In genomic region chr1:5915587-5916571, GRCh38 we compare ENCODE assay signal across 9 cellular contexts.
DNase-seq lines count a peak whose midpoint lies in the region; ATAC-seq and TF ChIP-seq lines count a peak whose summit lies in the region.
"Had no signal": no experiment of that assay in that cellular context is flagged by ENCODE, and none has a peak within 500 bp of the region (broad histone marks: within the 10 kb centered on the region; RNA-seq: fewer than 3 reads in every experiment).

No MANE protein-coding gene starts in this region.

- H3K27ac ChIP-seq in CD4-positive, CD25-positive, alpha-beta regulatory T cell (ENCODE audit: insufficient read depth, low read length, poor library complexity, severe bottlenecking) = no peak overlapping the region
- no peak overlapping the region for H3K27ac ChIP-seq in GM23338 (ENCODE audit: low read depth)
- no peak overlapping the region for H3K27ac ChIP-seq in SK-N-MC
- H3K27ac ChIP-seq: SJSA1 had no signal

- DNase-seq in CD4-positive, CD25-positive, alpha-beta regulatory T cell = peak in 2 of 3 donors; percentile 35 to 45
- DNase-seq in GM23338 (ENCODE audit: low spot score) (peak; percentile 61), SK-N-MC (ENCODE audit: low read depth, low spot score) (peak; percentile 10), cerebellum (ENCODE audit: low spot score) (peak; percentile 47), left kidney (ENCODE audit: low read depth, low spot score) (peak; percentile 59), stromal cell of bone marrow (ENCODE audit: low read depth) (peak; percentile 44), islet precursor cell (no peak)

- peaks cover 3 to 12% (median 11%) of the 10 kb centered on the region in 4 donors for H3K4me1 Mint-ChIP-seq in CD4-positive, CD25-positive, alpha-beta regulatory T cell
- peaks cover 17% of the 10 kb centered on the region for H3K4me1 Mint-ChIP-seq in GM23338

- no peaks in the 10 kb centered on the region for H3K79me2 ChIP-seq in GM23338 (replicated peaks; ENCODE audit: insufficient read depth)

- no peaks in the 10 kb centered on the region for H4K20me1 ChIP-seq in GM23338 (replicated peaks; ENCODE audit: insufficient read depth)

- no peak overlapping the region for H3K9ac ChIP-seq in SK-N-MC (ENCODE audit: insufficient read length)

- no peaks in the 10 kb centered on the region for H3K9me3 Mint-ChIP-seq in CD4-positive, CD25-positive, alpha-beta regulatory T cell
- H3K9me3 Mint-ChIP-seq in GM23338 = no peaks in the 10 kb centered on the region

- no peaks in the 10 kb centered on the region for H3K9me2 ChIP-seq in GM23338 (ENCODE audit: insufficient read depth)

- H3K9me3 ChIP-seq in CD4-positive, CD25-positive, alpha-beta regulatory T cell (ENCODE audit: control insufficient read depth in 2 of 2, low read length in 2 of 2) = no peaks in the 10 kb centered on the region
- no peaks in the 10 kb centered on the region for H3K9me3 ChIP-seq in SK-N-MC (ENCODE audit: low read depth, low read length)
- H3K9me3 ChIP-seq: SJSA1 had no signal

- H3K36me3 Mint-ChIP-seq in CD4-positive, CD25-positive, alpha-beta regulatory T cell = peaks cover 4% of the 10 kb centered on the region
- H3K36me3 Mint-ChIP-seq in GM23338 (ENCODE audit: low read depth) = no peaks in the 10 kb centered on the region

- no peaks in the 10 kb centered on the region for H3K27me3 ChIP-seq in CD4-positive, CD25-positive, alpha-beta regulatory T cell (ENCODE audit: control insufficient read depth, insufficient read depth, low read length)
- no peaks in the 10 kb centered on the region for H3K27me3 ChIP-seq in GM23338 (ENCODE audit: insufficient read depth)
- H3K27me3 ChIP-seq: SJSA1 had no signal

- H3K27ac Mint-ChIP-seq in CD4-positive, CD25-positive, alpha-beta regulatory T cell = peak overlapping the region; percentile 5 to 70 (median 34)
- peak overlapping the region; percentile 26; the same call in 1 of the 2 replicates for H3K27ac Mint-ChIP-seq in GM23338

- no peak overlapping the region for H3K4me3 ChIP-seq in CD4-positive, CD25-positive, alpha-beta regulatory T cell (ENCODE audit: low read depth, low read length)
- H3K4me3 ChIP-seq in GM23338 (no peak overlapping the region), SK-N-MC (no peak overlapping the region)
- H3K4me3 ChIP-seq: SJSA1 had no signal

- H3K4me3 Mint-ChIP-seq in CD4-positive, CD25-positive, alpha-beta regulatory T cell = no peak overlapping the region
- H3K4me3 Mint-ChIP-seq in GM23338 = no peak overlapping the region

- ATAC-seq in CD4-positive, CD25-positive, alpha-beta regulatory T cell (ENCODE audit: low read depth in 2 of 2) = peak; percentile 34 to 46
- ATAC-seq in GM23338 (peak; percentile 69), HG03354 (IDR thresholded peaks at IDR 0.05; ENCODE audit: poor library complexity, severe bottlenecking, unreplicated experiment) (no peak)

- H2AFZ ChIP-seq in GM23338 = no peak overlapping the region

- H3K4me1 ChIP-seq in CD4-positive, CD25-positive, alpha-beta regulatory T cell (ENCODE audit: control insufficient read depth, insufficient read depth, low read length, poor library complexity, severe bottlenecking) = no peaks in the 10 kb centered on the region
- H3K4me1 ChIP-seq in GM23338 (ENCODE audit: insufficient read depth) = no peaks in the 10 kb centered on the region

- H3K36me3 ChIP-seq in CD4-positive, CD25-positive, alpha-beta regulatory T cell (ENCODE audit: control insufficient read depth, insufficient read depth, low read length) = no peaks in the 10 kb centered on the region
- no peaks in the 10 kb centered on the region for H3K36me3 ChIP-seq in GM23338 (ENCODE audit: insufficient read depth)
- no peaks in the 10 kb centered on the region for H3K36me3 ChIP-seq in SK-N-MC (ENCODE audit: insufficient read depth, low read length)
- H3K36me3 ChIP-seq: SJSA1 had no signal

- no peaks in the 10 kb centered on the region for H3K27me3 Mint-ChIP-seq in CD4-positive, CD25-positive, alpha-beta regulatory T cell
- peaks cover 7% of the 10 kb centered on the region for H3K27me3 Mint-ChIP-seq in GM23338 (ENCODE audit: insufficient read depth, low read depth, poor library complexity)

- TF ChIP-seq CTCF in GM23338 (conservative IDR thresholded peaks at IDR 0.05; ENCODE audit: low read depth in 2 of 2) = peak; percentile 57 to 91

- H3K4me2 ChIP-seq in GM23338 = no peak overlapping the region

- no peaks in the 10 kb centered on the region for H3F3A ChIP-seq in GM23338 (replicated peaks; ENCODE audit: low read depth)

TF ChIP-seq in GM23338, 12 proteins besides CTCF, POLR2A, EP300 and RAD21:
- TF ChIP-seq ETS1 (IDR thresholded peaks at IDR 0.05) (no peak), NANOG (IDR thresholded peaks at IDR 0.05; ENCODE audit: borderline replicate concordance) (no peak), STAT1 (IDR thresholded peaks at IDR 0.05; ENCODE audit: unreplicated experiment) (no peak), EZH2 (IDR thresholded peaks at IDR 0.05; ENCODE audit: low read depth, unreplicated experiment) (no peak), JUNB (IDR thresholded peaks at IDR 0.05; ENCODE audit: unreplicated experiment) (no peak), CREB1 (CRISPR knock-in tag; IDR thresholded peaks at IDR 0.05; ENCODE audit: low read depth) (no peak), ZNF462 (CRISPR knock-in tag; IDR thresholded peaks at IDR 0.05) (no peak)
TF ChIP-seq in GM23338: peak in this region for 0.
